ENCODE assay signal across 13 cellular contexts in genomic region chr5:14414007-14414406, GRCh38.
A peak's percentile ranks its signal among the peaks of the same experiment; 100 is the strongest.
DNase-seq lines count a peak whose midpoint lies in the region; ATAC-seq and TF ChIP-seq lines count a peak whose summit lies in the region.
"Had no signal": no experiment of that assay in that cellular context is flagged by ENCODE, and none has a peak within 500 bp of the region (broad histone marks: within the 10 kb centered on the region; RNA-seq: fewer than 3 reads in every experiment).

No MANE protein-coding gene starts in this region.

- H3K36me3 Mint-ChIP-seq in CD4-positive, alpha-beta T cell (ENCODE audit: low read depth): no peaks in the 10 kb centered on the region
- peaks cover 77% of the 10 kb centered on the region for H3K36me3 Mint-ChIP-seq in HFFc6 (ENCODE audit: low read depth)
- peaks cover 60% of the 10 kb centered on the region for H3K36me3 Mint-ChIP-seq in endothelial cell (ENCODE audit: low read depth, unreplicated experiment)

- ATAC-seq in CD4-positive, alpha-beta T cell (ENCODE audit: poor library complexity): peak; percentile 18
- peak; percentile 70 for ATAC-seq in left colon

- H3K4me1 Mint-ChIP-seq in CD4-positive, alpha-beta T cell (ENCODE audit: low read depth): peaks cover 46% of the 10 kb centered on the region
- H3K4me1 Mint-ChIP-seq in HFFc6 (ENCODE audit: low read depth) (peaks cover 93% of the 10 kb centered on the region), endothelial cell (ENCODE audit: unreplicated experiment) (peaks cover 27% of the 10 kb centered on the region)

- H3K4me3 Mint-ChIP-seq in CD4-positive, alpha-beta T cell: peak overlapping the region; percentile 78
- H3K4me3 Mint-ChIP-seq in HFFc6 (no peak overlapping the region), endothelial cell (ENCODE audit: unreplicated experiment) (no peak overlapping the region)
- H3K4me3 Mint-ChIP-seq: dendritic cell treated with granulocyte-macrophage colony-stimulating factor and Interleukin-4, amounts not matched to agents 40 ng/mL and 50 ng/mL, for 4 days had no signal

- no peaks in the 10 kb centered on the region for H3K9me3 Mint-ChIP-seq in CD4-positive, alpha-beta T cell
- H3K9me3 Mint-ChIP-seq in HFFc6: no peaks in the 10 kb centered on the region; the same call in 1 of the 2 replicates
- H3K9me3 Mint-ChIP-seq in endothelial cell (ENCODE audit: unreplicated experiment): no peaks in the 10 kb centered on the region
- H3K9me3 Mint-ChIP-seq: dendritic cell treated with granulocyte-macrophage colony-stimulating factor and Interleukin-4, amounts not matched to agents 40 ng/mL and 50 ng/mL, for 4 days had no signal

- POLR2A ChIA-PET in CD4-positive, alpha-beta T cell (lab: Charles Lee): interaction anchor here (0.9 to 3.2 kb wide), 5 partner anchors 50 to 291 kb away, joined by 5 to 22 read pairs (median 7); partner anchors contain the start of gene OTULINL

- intact Hi-C loops in CD4-positive, alpha-beta T cell (cut with DNase I, micrococcal nuclease): no loop called here
- intact Hi-C loops in left colon (cut with DNase I, micrococcal nuclease): no loop called here

- H3K27me3 Mint-ChIP-seq in CD4-positive, alpha-beta T cell: no peaks in the 10 kb centered on the region
- H3K27me3 Mint-ChIP-seq in HFFc6 (ENCODE audit: insufficient read depth): peaks cover 59% of the 10 kb centered on the region
- H3K27me3 Mint-ChIP-seq in endothelial cell (ENCODE audit: unreplicated experiment): peaks cover 12% of the 10 kb centered on the region
- H3K27me3 Mint-ChIP-seq: dendritic cell treated with granulocyte-macrophage colony-stimulating factor and Interleukin-4, amounts not matched to agents 40 ng/mL and 50 ng/mL, for 4 days had no signal

- H3K27me3 ChIP-seq in CD4-positive, alpha-beta T cell (ENCODE audit: control insufficient read depth, insufficient read depth, low read length): no peaks in the 10 kb centered on the region

- CTCF ChIA-PET in CD4-positive, alpha-beta T cell (lab: Charles Lee): interaction anchor here (1.9 to 3.7 kb wide), 3 partner anchors 14 to 234 kb away, joined by 6 to 16 read pairs (median 7); no protein-coding TSS in a partner anchor

- TF ChIP-seq CTCF in CD4-positive, alpha-beta T cell (IDR thresholded peaks at IDR 0.05): no peak
- TF ChIP-seq CTCF in HFFc6 (IDR thresholded peaks at IDR 0.05) (no peak), endothelial cell (IDR thresholded peaks at IDR 0.05; ENCODE audit: unreplicated experiment) (no peak)

- peak overlapping the region; percentile 88 for H3K27ac Mint-ChIP-seq in CD4-positive, alpha-beta T cell
- peak overlapping the region; percentile 16; the same call in 1 of the 2 replicates for H3K27ac Mint-ChIP-seq in HFFc6
- H3K27ac Mint-ChIP-seq in endothelial cell (ENCODE audit: unreplicated experiment): no peak overlapping the region
- H3K27ac Mint-ChIP-seq: dendritic cell treated with granulocyte-macrophage colony-stimulating factor and Interleukin-4, amounts not matched to agents 40 ng/mL and 50 ng/mL, for 4 days had no signal

- H3K9me3 ChIP-seq in CD4-positive, alpha-beta T cell (ENCODE audit: control insufficient read depth, low read length): no peaks in the 10 kb centered on the region
- H3K9me3 ChIP-seq: thoracic aorta had no signal

- peak in 4 of 10 experiments; percentile 6 to 12 (median 8) for DNase-seq in CD4-positive, alpha-beta T cell
- DNase-seq in HFFc6 (no peak), left colon (no peak), KG1 (lab: John Stamatoyannopoulos, UW) (no peak), GM19238 (ENCODE audit: insufficient read length, low spot score) (no peak), endothelial cell (ENCODE audit: low spot score) (no peak)
- peak; percentile 12 for DNase-seq in activated effector memory CD4-positive, alpha-beta T cell treated with Interleukin-2 at 50 U/mL for 16 hours
- DNase-seq: aorta; C1 segment of cervical spinal cord; hippocampal formation; stimulated activated CD4-positive, alpha-beta T cell treated with anti-CD3 and anti-CD28 coated beads, Interleukin-12 subunit alpha, Interleukin-12 subunit beta, amount 100 ng/mL, for 4 hours had no signal

- peak overlapping the region; percentile 63 for H3K27ac ChIP-seq in CD4-positive, alpha-beta T cell (ENCODE audit: low read depth, low read length)
- H3K27ac ChIP-seq: thoracic aorta had no signal
